Comparison of ENCODE assay signal across 8 cellular contexts in the genomic region with DNA sequence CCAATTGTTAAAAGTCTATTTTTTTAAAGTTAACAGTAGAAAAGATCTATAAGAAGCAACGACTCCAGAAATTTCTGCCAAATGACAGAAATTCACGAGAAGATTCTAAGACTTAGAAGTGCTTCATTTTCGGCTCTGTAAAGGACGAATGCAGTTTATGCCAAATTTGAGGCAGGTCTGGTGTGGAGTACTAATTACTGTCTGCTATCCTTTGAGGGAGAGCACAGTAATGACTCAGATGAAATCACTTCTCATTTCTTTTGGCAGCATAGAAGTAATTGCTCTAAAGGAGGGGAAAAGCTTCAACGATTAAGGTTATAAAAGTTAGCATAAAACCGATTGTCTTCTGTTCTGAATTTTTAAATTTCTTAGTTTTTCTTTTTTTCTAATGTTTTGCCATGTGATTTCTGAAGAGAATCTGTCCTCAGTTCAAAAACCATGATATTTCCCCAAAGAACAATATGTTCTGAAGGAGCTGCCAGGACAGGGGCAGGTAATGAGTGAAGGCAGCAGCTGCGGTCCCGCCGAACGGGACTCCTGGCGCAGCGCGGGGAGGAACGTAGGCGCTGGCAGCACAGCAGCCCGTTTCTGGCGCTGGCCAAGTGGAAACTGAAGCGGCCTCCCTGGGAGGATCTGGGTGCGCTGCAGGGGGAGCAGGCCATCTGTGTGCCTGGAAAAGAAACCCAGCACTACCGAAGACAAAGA. TPM values are rescaled to one million over a fixed set of nuclear protein-coding genes. Genes with fewer than 3 reads are reported as not detected.
DNase-seq lines count a peak whose midpoint lies in the region; ATAC-seq and TF ChIP-seq lines count a peak whose summit lies in the region.

No MANE protein-coding gene starts in this region.

- intact Hi-C loops in posterior cingulate gyrus (cut with DNase I) = no loop called here

- ATAC-seq in HG02610 (IDR thresholded peaks at IDR 0.05; ENCODE audit: unreplicated experiment) = no peak
- ATAC-seq in GM21717 (IDR thresholded peaks at IDR 0.05; ENCODE audit: unreplicated experiment) = no peak

- CTCF ChIA-PET in GM10248 (lab: Yijun Ruan, JAX) = interaction anchor here (0.7 kb wide), 1 partner anchor 566 kb away, joined by 3 read pairs; no protein-coding TSS in a partner anchor

- TF ChIP-seq CTCF in HFF-Myc (IDR thresholded peaks at IDR 0.05; ENCODE audit: low read depth, low read length, missing control alignments) = no peak
- TF ChIP-seq CTCF in fibroblast of the aortic adventitia (IDR thresholded peaks at IDR 0.05; ENCODE audit: insufficient read depth, low read length) = no peak
- TF ChIP-seq CTCF in GM10248 (IDR thresholded peaks at IDR 0.05; ENCODE audit: control extremely low read depth, extremely low read depth, low read depth, missing control alignments) = no peak

- DNase-seq in HFF-Myc (ENCODE audit: extremely low read depth, low read depth) = no peak
- peak; percentile 4 for DNase-seq in SHP77 treated with DMSO at 0.1 percent for 48 hours (lab: John Stamatoyannopoulos, UW)
- DNase-seq in fibroblast of the aortic adventitia (ENCODE audit: low read depth) = peak; percentile 23
- peak; percentile 29 to 94 (median 64) for DNase-seq in posterior cingulate gyrus
- DNase-seq in NCI-H2196 (lab: John Stamatoyannopoulos, UW; ENCODE audit: unreplicated experiment) = no peak
- no peak for DNase-seq in GM10248 (ENCODE audit: extremely low spot score)

- 0 out of 2 replicates have a peak overlapping the region, but pooled peaks have one; percentile 7 for H3K4me3 ChIP-seq in HFF-Myc (replicated peaks; ENCODE audit: low read depth, low read length)
- H3K4me3 ChIP-seq in fibroblast of the aortic adventitia (ENCODE audit: low read depth, low read length) = peak overlapping the region; percentile 48

- POLR2A ChIA-PET in GM10248 (lab: Yijun Ruan, JAX) = no interaction called here

RNA-seq across cellular contexts. Expression of a gene that starts 11.5 kb away (rescaled TPM):
- not detected in 2 replicates for total RNA-seq in fibroblast of the aortic adventitia (ENCODE audit: low replicate concordance)

RNA-seq across cellular contexts. Expression of a gene that starts 22.4 kb away (rescaled TPM):
- 19.3 TPM in 1 of 2 replicates, not detected in the other for total RNA-seq in fibroblast of the aortic adventitia (ENCODE audit: low replicate concordance)

Comparison
In these comparisons a context has a peak if more than half of its experiments do, and no peak if none do; other contexts are left out.
1. DNase-seq: peak in SHP77 treated with DMSO at 0.1 percent for 48 hours (single experiment), fibroblast of the aortic adventitia (single experiment) and posterior cingulate gyrus (10 of 10); none in HFF-Myc (single experiment), NCI-H2196 (single experiment) and GM10248 (single experiment).